Comparison of ENCODE assay signal across 7 cellular contexts in genomic region chr5:91639744-91640143, GRCh38.
"Had no signal": no experiment of that assay in that cellular context is flagged by ENCODE, and none has a peak within 500 bp of the region (broad histone marks: within the 10 kb centered on the region; RNA-seq: fewer than 3 reads in every experiment).

No MANE protein-coding gene starts in this region.

- ATAC-seq: K562 had no signal

- FAIRE-seq: H54, HTR-8/SVneo, K562 had no signal

- H3K4me3 ChIP-seq: K562 had no signal

- DNase-seq: GOT3, HCEC 1CT, IMR-90, KG1 had no signal
